ENCODE assay signal across 29 cellular contexts in genomic region chr12:96890331-96890730, GRCh38. TPM values are rescaled to one million over a fixed set of nuclear protein-coding genes. Genes with fewer than 3 reads are reported as not detected.
DNase-seq lines count a peak whose midpoint lies in the region; ATAC-seq, FAIRE-seq and TF ChIP-seq lines count a peak whose summit lies in the region.
"Had no signal": no experiment of that assay in that cellular context is flagged by ENCODE, and none has a peak within 500 bp of the region (broad histone marks: within the 10 kb centered on the region; RNA-seq: fewer than 3 reads in every experiment).

No MANE protein-coding gene starts in this region.

- H3K27ac ChIP-seq in GM23248 (peak overlapping the region; percentile 41), PC-3 (ENCODE audit: low read length) (peak overlapping the region; percentile 48), endothelial cell of umbilical vein (ENCODE audit: insufficient read depth, low read depth, low read length) (peak overlapping the region; percentile 63), foreskin keratinocyte (peak overlapping the region; percentile 80)
- H3K27ac ChIP-seq: A549, C4-2B, PC-9, SK-N-MC had no signal

- H3K4me1 Mint-ChIP-seq in activated CD4-positive, alpha-beta memory T cell treated with anti-CD3 and anti-CD28 coated beads for 36 hours (ENCODE audit: low read depth), result peaks cover 5% of the 10 kb centered on the region
- H3K4me1 Mint-ChIP-seq: B cell had no signal

- H3K36me3 Mint-ChIP-seq in activated CD4-positive, alpha-beta memory T cell treated with anti-CD3 and anti-CD28 coated beads for 36 hours, result no peaks in the 10 kb centered on the region
- H3K36me3 Mint-ChIP-seq: CD8-positive, alpha-beta T cell had no signal

- FAIRE-seq in endothelial cell of umbilical vein (lab: Jason Lieb, UNC), result no peak
- FAIRE-seq: A549, G401.6 had no signal

- no peak for TF ChIP-seq POLR2A in endothelial cell of umbilical vein (IDR thresholded peaks at IDR 0.05; ENCODE audit: low read depth, low read length)

- CTCF ChIA-PET in PC-3 (lab: Charles Lee), result interaction anchor here (0.6 kb wide), 1 partner anchor 112 kb away, joined by 3 read pairs; no protein-coding TSS in a partner anchor
- CTCF ChIA-PET in endothelial cell of umbilical vein (lab: Charles Lee), result no interaction called here
- CTCF ChIA-PET in activated CD4-positive, alpha-beta memory T cell treated with anti-CD3 and anti-CD28 coated beads for 36 hours (lab: Charles Lee), result no interaction called here

- H3K9me3 ChIP-seq in GM23248 (ENCODE audit: low read depth) (no peaks in the 10 kb centered on the region), PC-3 (ENCODE audit: low read length) (no peaks in the 10 kb centered on the region), endothelial cell of umbilical vein (replicated peaks; ENCODE audit: control insufficient read depth, insufficient read depth, low read length) (no peaks in the 10 kb centered on the region)
- H3K9me3 ChIP-seq: A549, Caco-2 had no signal

- H3K27me3 Mint-ChIP-seq in activated CD4-positive, alpha-beta memory T cell treated with anti-CD3 and anti-CD28 coated beads for 36 hours, result peaks cover 12% of the 10 kb centered on the region

- no peak overlapping the region for H3K27ac Mint-ChIP-seq in activated CD4-positive, alpha-beta memory T cell treated with anti-CD3 and anti-CD28 coated beads for 36 hours
- H3K27ac Mint-ChIP-seq: B cell; CD8-positive, alpha-beta T cell had no signal

- H4K20me1 ChIP-seq in GM23248 (ENCODE audit: insufficient read depth) (no peaks in the 10 kb centered on the region), PC-3 (ENCODE audit: low read length) (no peaks in the 10 kb centered on the region), endothelial cell of umbilical vein (replicated peaks; ENCODE audit: control insufficient read depth, extremely low read depth, insufficient read depth, low read length) (no peaks in the 10 kb centered on the region)

- H2AFZ ChIP-seq in GM23248 (no peak overlapping the region), PC-3 (ENCODE audit: low read length) (0 out of 2 replicates have a peak overlapping the region, but pooled peaks have one; percentile 0), endothelial cell of umbilical vein (ENCODE audit: low read depth, low read length) (no peak overlapping the region)
- H2AFZ ChIP-seq: PC-9 had no signal

- in situ Hi-C loops in GM23248 (cut with MboI), result no loop called here

- H3K9me3 Mint-ChIP-seq in activated CD4-positive, alpha-beta memory T cell treated with anti-CD3 and anti-CD28 coated beads for 36 hours, result no peaks in the 10 kb centered on the region
- H3K9me3 Mint-ChIP-seq: CD8-positive, alpha-beta T cell had no signal

- peaks cover 17% of the 10 kb centered on the region for H3F3A ChIP-seq in GM23248 (ENCODE audit: insufficient read depth)
- no peaks in the 10 kb centered on the region for H3F3A ChIP-seq in PC-3 (ENCODE audit: low read length, unreplicated experiment)

- ATAC-seq in PC-3 (no peak), foreskin keratinocyte (no peak), GM19395 (IDR thresholded peaks at IDR 0.05; ENCODE audit: unreplicated experiment) (no peak)
- ATAC-seq: CD8-positive, alpha-beta T cell had no signal

- H3K36me3 ChIP-seq in GM23248 (ENCODE audit: low read depth) (no peaks in the 10 kb centered on the region), PC-3 (ENCODE audit: low read depth, low read length) (no peaks in the 10 kb centered on the region), endothelial cell of umbilical vein (ENCODE audit: control insufficient read depth in 2 of 2, extremely low read depth in 1 of 2, insufficient read depth in 2 of 2, low read length in 2 of 2) (no peaks in the 10 kb centered on the region)

- BruUV-seq in PC-3 (replicated peaks; lab: Mats Ljungman, UMichigan) (no TSS peak), endothelial cell of umbilical vein (replicated peaks; lab: Mats Ljungman, UMichigan) (no TSS peak)

- H3K9ac ChIP-seq in GM23248 (no peak overlapping the region), PC-3 (ENCODE audit: low read length) (no peak overlapping the region), endothelial cell of umbilical vein (replicated peaks; ENCODE audit: extremely low read depth, insufficient read depth, low read length) (no peak overlapping the region)

- H3K9me1 ChIP-seq in endothelial cell of umbilical vein (replicated peaks; ENCODE audit: control insufficient read depth, extremely low read depth, insufficient read depth, low read length), result no peaks in the 10 kb centered on the region

- H3K27me3 ChIP-seq in GM23248 (replicated peaks; ENCODE audit: insufficient read depth) (no peaks in the 10 kb centered on the region), PC-3 (ENCODE audit: low read length) (no peaks in the 10 kb centered on the region), endothelial cell of umbilical vein (ENCODE audit: control insufficient read depth in 2 of 2, insufficient read depth in 2 of 2, low read length in 2 of 2) (no peaks in the 10 kb centered on the region), foreskin keratinocyte (no peaks in the 10 kb centered on the region)

- H3K9me2 ChIP-seq in GM23248 (ENCODE audit: insufficient read depth) (no peaks in the 10 kb centered on the region), PC-3 (replicated peaks; ENCODE audit: low read length) (no peaks in the 10 kb centered on the region)

- H3K4me3 ChIP-seq in GM23248 (no peak overlapping the region), PC-3 (ENCODE audit: low read length) (no peak overlapping the region; the same call in 1 of the 2 replicates), endothelial cell of umbilical vein (replicated peaks in 1 of 3; ENCODE audit: insufficient read depth in 1 of 3, low read depth in 1 of 3, low read length in 3 of 3) (no peak overlapping the region)
- H3K4me3 ChIP-seq: A549, PC-9, SK-N-MC had no signal

- no peaks in the 10 kb centered on the region for H3K79me2 ChIP-seq in GM23248 (ENCODE audit: insufficient read depth)
- no peaks in the 10 kb centered on the region for H3K79me2 ChIP-seq in PC-3 (ENCODE audit: low read length)
- no peaks in the 10 kb centered on the region for H3K79me2 ChIP-seq in endothelial cell of umbilical vein (ENCODE audit: control insufficient read depth, insufficient read depth, low read length)

- DNase-seq in GM23248, result peak; percentile 51
- no peak for DNase-seq in PC-3
- DNase-seq in endothelial cell of umbilical vein (ENCODE audit: low read depth, low spot score), result no peak
- peak in 1 of 2 donors; percentile 10 for DNase-seq in foreskin keratinocyte
- no peak for DNase-seq in activated CD4-positive, alpha-beta memory T cell treated with anti-CD3 and anti-CD28 coated beads for 36 hours
- no peak for DNase-seq in NCI-H1694 (lab: John Stamatoyannopoulos, UW)
- DNase-seq in AG08395 (ENCODE audit: low spot score), result no peak
- DNase-seq: Caco-2; CD8-positive, alpha-beta T cell; GOT3; HCEC 1CT; Kasumi-1; MV-4-11; NCI-H1105; NCI-H1436 treated with DMSO at 0.1 percent for 48 hours; NCI-H2029; NCI-H446; NCI-H526; NCI-H82; NK-92 treated with Interleukin-12 subunit alpha and Interleukin-12 subunit beta, amount 100 ng/mL, for 24 hours; PC-9; RPMI8226; SHP77 had no signal

- POLR2A ChIA-PET in PC-3 (lab: Charles Lee; ENCODE audit: unreplicated experiment), result no interaction called here
- POLR2A ChIA-PET in endothelial cell of umbilical vein (lab: Charles Lee), result no interaction called here
- POLR2A ChIA-PET in activated CD4-positive, alpha-beta memory T cell treated with anti-CD3 and anti-CD28 coated beads for 36 hours (lab: Charles Lee), result interaction anchor here (0.9 kb wide), 1 partner anchor 16 kb away, joined by 3 read pairs; no protein-coding TSS in a partner anchor

- H3K4me2 ChIP-seq in GM23248 (ENCODE audit: unreplicated experiment) (peak overlapping the region; percentile 27), PC-3 (ENCODE audit: low read length) (peak overlapping the region; percentile 48), endothelial cell of umbilical vein (ENCODE audit: insufficient read depth, low read length) (no peak overlapping the region)
- H3K4me2 ChIP-seq: PC-9 had no signal

- TF ChIP-seq CTCF in PC-3 (conservative IDR thresholded peaks at IDR 0.05; ENCODE audit: low read depth, low read length), result no peak
- TF ChIP-seq CTCF in endothelial cell of umbilical vein (IDR thresholded peaks at IDR 0.05; ENCODE audit: extremely low read depth in 1 of 2, insufficient read depth in 1 of 2, low read depth in 1 of 2, low read length in 2 of 2), result no peak
- no peak for TF ChIP-seq CTCF in foreskin keratinocyte (conservative IDR thresholded peaks at IDR 0.05)

- H3K4me1 ChIP-seq in GM23248 (ENCODE audit: insufficient read depth) (peaks cover 24% of the 10 kb centered on the region), PC-3 (ENCODE audit: insufficient read depth, low read length) (peaks cover 21% of the 10 kb centered on the region), endothelial cell of umbilical vein (ENCODE audit: control insufficient read depth, extremely low read depth, insufficient read depth, low read length) (peaks cover 16% of the 10 kb centered on the region), foreskin keratinocyte (peaks cover 31% of the 10 kb centered on the region)

- dilution Hi-C loops in endothelial cell of umbilical vein (cut with MboI; ENCODE audit: extremely low pct_ligation_motif_present, low sequenced_read_pairs), result no loop called here

- 75% methylated on average over 2 of the region's 2 CpGs for WGBS in GM23248 (ENCODE audit: low coverage in 1 of 2, low lambda C conversion rate in 2 of 2, missing lambda C conversion rate in 2 of 2), 2 experiments

- intact Hi-C loops in PC-3 (cut with micrococcal nuclease), result no loop called here
- intact Hi-C loops in endothelial cell of umbilical vein (cut with micrococcal nuclease), result no loop called here
- intact Hi-C loops in activated CD4-positive, alpha-beta memory T cell treated with anti-CD3 and anti-CD28 coated beads for 36 hours (cut with micrococcal nuclease), result no loop called here

- H3K4me3 Mint-ChIP-seq in activated CD4-positive, alpha-beta memory T cell treated with anti-CD3 and anti-CD28 coated beads for 36 hours, result no peak overlapping the region
- H3K4me3 Mint-ChIP-seq: B cell; CD8-positive, alpha-beta T cell had no signal

RNA-seq across cellular contexts. Expression of gene NEDD1, which starts 16.7 kb away (rescaled TPM):
- 54.3 and 62.0 TPM in 2 replicates for total RNA-seq in GM23248 (2014; rRNA removed; shearing (Covaris generic))
- polyA plus RNA-seq in GM23248 (2016; fragmentation: Nextera tagmentation; extraction: Ambion mirVana), result 39.7 and 42.2 TPM in 2 replicates
- total RNA-seq in PC-3 (2014; rRNA removed), result 28.6 and 43.4 TPM in 2 replicates
- total RNA-seq in endothelial cell of umbilical vein, result 25.4 and 26.8 TPM in 2 replicates
- 7.0 and 9.8 TPM in 2 replicates for polyA plus RNA-seq in endothelial cell of umbilical vein
- polyA plus RNA-seq in endothelial cell of umbilical vein (2011; cell fraction: cytosol; rRNA removed), result 10.3 and 11.3 TPM in 2 replicates
- 17.4 and 18.6 TPM in 2 replicates for polyA plus RNA-seq in endothelial cell of umbilical vein (2011; cell fraction: nucleus; rRNA removed)
- 15.6 and 20.6 TPM in 2 replicates for polyA plus RNA-seq in endothelial cell of umbilical vein (2012)
- 60.8 and 63.7 TPM in 2 replicates for polyA minus RNA-seq in endothelial cell of umbilical vein
- 16.8 TPM for polyA minus RNA-seq in endothelial cell of umbilical vein (2011; cell fraction: cytosol; rRNA and poly(A)+ RNA removed)
- 16.3 and 37.1 TPM in 2 replicates for polyA minus RNA-seq in endothelial cell of umbilical vein (2011; cell fraction: nucleus; rRNA and poly(A)+ RNA removed)
- 42.9 and 45.5 TPM in 2 replicates for total RNA-seq in foreskin keratinocyte
- polyA plus RNA-seq in foreskin keratinocyte, result 9.2 and 10.2 TPM in 2 replicates
- total RNA-seq in activated CD4-positive, alpha-beta memory T cell treated with anti-CD3 and anti-CD28 coated beads for 36 hours, result 10 to 100 TPM; 55.4 to 57.9 TPM
